25 cellular contexts compared by ENCODE assay signal in genomic region chr12:105280966-105281693, GRCh38. TPM values are rescaled to one million over a fixed set of nuclear protein-coding genes. Genes with fewer than 3 reads are reported as not detected.
DNase-seq lines count a peak whose midpoint lies in the region; TF ChIP-seq lines count a peak whose summit lies in the region.
"Had no signal": no experiment of that assay in that cellular context is flagged by ENCODE, and none has a peak within 500 bp of the region (broad histone marks: within the 10 kb centered on the region; RNA-seq: fewer than 3 reads in every experiment).

No MANE protein-coding gene starts in this region.

- DNase-seq in LoVo (ENCODE audit: low spot score) (peak; percentile 41), endodermal cell (no peak), mucosa of gallbladder (ENCODE audit: low spot score) (peak; percentile 68), SIG-M5 treated with dmso at 0.1 percent for 504 hours (lab: John Stamatoyannopoulos, UW; ENCODE audit: unreplicated experiment) (no peak), NCI-H345 (lab: John Stamatoyannopoulos, UW) (no peak), foreskin melanocyte (no peak), ureter (ENCODE audit: low spot score) (no peak)
- DNase-seq: activated CD4-positive, alpha-beta T cell treated with anti-CD3 and anti-CD28 coated beads for 48 hours; activated naive CD4-positive, alpha-beta T cell; activated T-cell treated with anti-CD3 and anti-CD28 coated beads, Interleukin-2, amount 50 U/mL, for 4 hours; CD4-positive, CD25-positive, alpha-beta regulatory T cell; cortex of kidney; DMS 273 treated with DMSO at 0.1 percent for 48 hours; GM23248; head of caudate nucleus; left cardiac atrium; NCI-H1092; NCI-H2227 treated with DMSO at 0.1 percent for 48 hours; retina; stimulated activated CD4-positive, alpha-beta T cell treated with anti-CD3 and anti-CD28 coated beads, Interleukin-2, amount 100 ng/mL, for 48 hours; T-helper 2 cell; upper lobe of right lung had no signal

- H3K4me1 ChIP-seq in ACC112 (ENCODE audit: control insufficient read depth, insufficient read depth, low read length, unreplicated experiment), result peaks cover 15% of the 10 kb centered on the region
- no peaks in the 10 kb centered on the region for H3K4me1 ChIP-seq in endodermal cell (ENCODE audit: control insufficient read depth, insufficient read depth, low read length)
- H3K4me1 ChIP-seq: upper lobe of right lung had no signal

- H3K9ac ChIP-seq in endodermal cell (ENCODE audit: extremely low read depth, low read length, poor library complexity, severe bottlenecking), result no peak overlapping the region
- H3K9ac ChIP-seq: GM23248 had no signal

- H3K36me3 ChIP-seq in ACC112 (ENCODE audit: insufficient read depth, low read length) (no peaks in the 10 kb centered on the region), endodermal cell (ENCODE audit: control insufficient read depth, insufficient read depth, low read length) (no peaks in the 10 kb centered on the region)
- H3K36me3 ChIP-seq: neutrophil, upper lobe of right lung had no signal

- no peaks in the 10 kb centered on the region for H3K9me3 ChIP-seq in endodermal cell (ENCODE audit: control insufficient read depth, low read length)
- H3K9me3 ChIP-seq: neutrophil, upper lobe of right lung had no signal

- peak overlapping the region; percentile 17 for H3K27ac Mint-ChIP-seq in endodermal cell
- H3K27ac Mint-ChIP-seq: CD4-positive, CD25-positive, alpha-beta regulatory T cell; stimulated activated effector memory CD8-positive, alpha-beta T cell treated with anti-CD3 and anti-CD28 coated beads, Interleukin-12 subunit alpha, Interleukin-12 subunit beta, amount 100 ng/mL, for 72 hours had no signal

- H3K36me3 Mint-ChIP-seq in endodermal cell (ENCODE audit: low read depth), result no peaks in the 10 kb centered on the region
- H3K36me3 Mint-ChIP-seq: CD4-positive, CD25-positive, alpha-beta regulatory T cell; stimulated activated effector memory CD8-positive, alpha-beta T cell treated with anti-CD3 and anti-CD28 coated beads, Interleukin-12 subunit alpha, Interleukin-12 subunit beta, amount 100 ng/mL, for 72 hours had no signal

- peak overlapping the region; percentile 26 for H2AFZ ChIP-seq in ACC112 (ENCODE audit: low read length, unreplicated experiment)
- H2AFZ ChIP-seq: GM23248 had no signal

- peaks cover 7% of the 10 kb centered on the region for H3K27me3 Mint-ChIP-seq in endodermal cell (ENCODE audit: insufficient read depth)

- no peaks in the 10 kb centered on the region for H3K79me2 ChIP-seq in ACC112 (ENCODE audit: control insufficient read depth, insufficient read depth, low read length, unreplicated experiment)

- TF ChIP-seq CTCF in endodermal cell (conservative IDR thresholded peaks at IDR 0.05), result no peak

- H3K27ac ChIP-seq in ACC112 (ENCODE audit: low read depth, low read length) (no peak overlapping the region), endodermal cell (ENCODE audit: low read depth, low read length) (no peak overlapping the region)
- H3K27ac ChIP-seq: GM23248, neutrophil, upper lobe of right lung had no signal

- H3K27me3 ChIP-seq in ACC112 (ENCODE audit: insufficient read depth, low read length) (no peaks in the 10 kb centered on the region), endodermal cell (ENCODE audit: control insufficient read depth, insufficient read depth, low read length, poor library complexity, severe bottlenecking) (no peaks in the 10 kb centered on the region)
- H3K27me3 ChIP-seq: neutrophil had no signal

- H3K9me3 Mint-ChIP-seq in endodermal cell, result no peaks in the 10 kb centered on the region
- H3K9me3 Mint-ChIP-seq: stimulated activated effector memory CD8-positive, alpha-beta T cell treated with anti-CD3 and anti-CD28 coated beads, Interleukin-12 subunit alpha, Interleukin-12 subunit beta, amount 100 ng/mL, for 72 hours had no signal

- H3K4me3 ChIP-seq in ACC112 (ENCODE audit: low read depth, low read length) (no peak overlapping the region), endodermal cell (ENCODE audit: low read length) (no peak overlapping the region)
- H3K4me3 ChIP-seq: GM23248, upper lobe of right lung had no signal

- H3K4me3 Mint-ChIP-seq in endodermal cell, result no peak overlapping the region
- H3K4me3 Mint-ChIP-seq: activated T-cell treated with anti-CD3 and anti-CD28 coated beads, Interleukin-2, amount 50 U/mL, for 4 hours; CD4-positive, CD25-positive, alpha-beta regulatory T cell; stimulated activated effector memory CD8-positive, alpha-beta T cell treated with anti-CD3 and anti-CD28 coated beads, Interleukin-12 subunit alpha, Interleukin-12 subunit beta, amount 100 ng/mL, for 72 hours had no signal

- WGBS in endodermal cell (ENCODE audit: insufficient coverage in 1 of 2, insufficient read length in 1 of 2), 2 experiments, result 95 to 100% methylated on average over 1 to 5 of the region's 6 CpGs

- peaks cover 8% of the 10 kb centered on the region for H3K4me1 Mint-ChIP-seq in endodermal cell
- H3K4me1 Mint-ChIP-seq: stimulated activated effector memory CD8-positive, alpha-beta T cell treated with anti-CD3 and anti-CD28 coated beads, Interleukin-12 subunit alpha, Interleukin-12 subunit beta, amount 100 ng/mL, for 72 hours had no signal

RNA-seq across cellular contexts. Expression of gene APPL2, which starts 45.2 kb away (rescaled TPM):
- 10 to 100 TPM; 31.8 to 35.2 TPM for total RNA-seq in endodermal cell
- polyA plus RNA-seq in endodermal cell (2013, experiment 1 of 2), result 40.4 TPM
- 37.2 TPM for polyA plus RNA-seq in endodermal cell (2013, experiment 2 of 2)
- 112 TPM for total RNA-seq in mucosa of gallbladder
- 36.5 TPM for total RNA-seq in ureter

RNA-seq across cellular contexts. Expression of gene C12orf75, which starts 49.4 kb away (rescaled TPM):
- total RNA-seq in endodermal cell, result 10 to 100 TPM; 43.7 to 57.0 TPM
- polyA plus RNA-seq in endodermal cell (2013, experiment 1 of 2), result 43.2 TPM
- 43.9 TPM for polyA plus RNA-seq in endodermal cell (2013, experiment 2 of 2)
- 254 TPM for total RNA-seq in mucosa of gallbladder
- 31.3 TPM for total RNA-seq in ureter

Comparison
In these comparisons a context has a peak if more than half of its experiments do, and no peak if none do; other contexts are left out.
1. DNase-seq: peak in LoVo (single experiment) and mucosa of gallbladder (single experiment); none in endodermal cell (single experiment), SIG-M5 treated with dmso at 0.1 percent for 504 hours (single experiment), NCI-H345 (single experiment), foreskin melanocyte (single experiment) and ureter (single experiment).